8 cellular contexts compared by ENCODE assay signal in genomic region chr16:21505751-21506520, GRCh38.
A peak's percentile ranks its signal among the peaks of the same experiment; 100 is the strongest.
DNase-seq lines count a peak whose midpoint lies in the region; ATAC-seq and TF ChIP-seq lines count a peak whose summit lies in the region.
"Not testable (repeated sequence)": the region's sequence is repeated elsewhere in the genome, so short reads cannot be mapped to it uniquely, and the experiment has no call there.

No MANE protein-coding gene starts in this region.

- H3K4me3 Mint-ChIP-seq in HFFc6, WTC11: not testable (repeated sequence)
- peak overlapping the region; percentile 77 for H3K4me3 Mint-ChIP-seq in activated T-cell treated with anti-CD3 and anti-CD28 coated beads, Interleukin-2, amount 50 U/mL, for 4 hours

- WGBS in adrenal gland, 4 donors: 74 to 76% (median 75%) methylated on average over 6 of the region's 6 CpGs

- H3K27me3 Mint-ChIP-seq in HFFc6 (ENCODE audit: insufficient read depth); WTC11 (ENCODE audit: low read depth); activated T-cell treated with anti-CD3 and anti-CD28 coated beads, Interleukin-2, amount 50 U/mL, for 4 hours (ENCODE audit: low read depth): not testable (repeated sequence)

- CTCF ChIA-PET in WTC11 (lab: Charles Lee): not testable (repeated sequence)

- not testable (repeated sequence) for ATAC-seq in WTC11; activated T-cell treated with anti-CD3 and anti-CD28 coated beads, Interleukin-2, amount 50 U/mL, for 4 hours

- H3K9me3 ChIP-seq in adrenal gland (replicated peaks in 1 of 3); right atrium auricular region; skeletal muscle tissue (ENCODE audit: control insufficient read depth in 3 of 3, low read length in 3 of 3): not testable (repeated sequence)

- H3K27me3 ChIP-seq in adrenal gland; right atrium auricular region; skeletal muscle tissue (ENCODE audit: control insufficient read depth in 3 of 3, insufficient read depth in 3 of 3, low read length in 3 of 3): not testable (repeated sequence)

- H3K27ac Mint-ChIP-seq in HFFc6: peak overlapping the region; percentile 43; the same call in 1 of the 2 replicates
- 0 out of 2 replicates have a peak overlapping the region, but pooled peaks have one; percentile 49 for H3K27ac Mint-ChIP-seq in WTC11

- not testable (repeated sequence) for H3K9me3 Mint-ChIP-seq in HFFc6; WTC11; activated T-cell treated with anti-CD3 and anti-CD28 coated beads, Interleukin-2, amount 50 U/mL, for 4 hours

- H3K4me1 Mint-ChIP-seq in HFFc6 (ENCODE audit: low read depth) (peaks cover 54% of the 10 kb centered on the region), WTC11 (peaks cover 19% of the 10 kb centered on the region)
- peaks cover 55% of the 10 kb centered on the region for H3K4me1 Mint-ChIP-seq in activated T-cell treated with anti-CD3 and anti-CD28 coated beads, Interleukin-2, amount 50 U/mL, for 4 hours (ENCODE audit: low read depth)

- not testable (repeated sequence) for H3K4me3 ChIP-seq in adrenal gland; right atrium auricular region; skeletal muscle tissue (ENCODE audit: low read length in 3 of 3)

- H3K36me3 ChIP-seq in adrenal gland (replicated peaks in 1 of 2); right atrium auricular region; skeletal muscle tissue (ENCODE audit: control insufficient read depth in 3 of 3, insufficient read depth in 3 of 3, low read length in 3 of 3): not testable (repeated sequence)

- H3K27ac ChIP-seq in adrenal gland, right atrium auricular region: not testable (repeated sequence)
- peak overlapping the region; percentile 12 for H3K27ac ChIP-seq in skeletal muscle tissue (ENCODE audit: low read depth, low read length)

- intact Hi-C loops in adrenal gland (cut with DNase I): loop anchor here in 1 of 2 donors (10.0 kb wide), 1 partner anchor 59 kb away; no protein-coding TSS in a partner anchor

- peaks cover 35% of the 10 kb centered on the region for H3K36me3 Mint-ChIP-seq in HFFc6 (ENCODE audit: low read depth)
- not testable (repeated sequence) for H3K36me3 Mint-ChIP-seq in WTC11
- peaks cover 13% of the 10 kb centered on the region for H3K36me3 Mint-ChIP-seq in activated T-cell treated with anti-CD3 and anti-CD28 coated beads, Interleukin-2, amount 50 U/mL, for 4 hours (ENCODE audit: insufficient read depth)

- H3K4me1 ChIP-seq in adrenal gland (replicated peaks in 1 of 2) (peaks cover 12 to 30% of the 10 kb centered on the region in 2 donors), right atrium auricular region (peaks cover 0 to 43% of the 10 kb centered on the region in 2 donors), skeletal muscle tissue (ENCODE audit: control insufficient read depth in 3 of 3, insufficient read depth in 3 of 3, low read length in 3 of 3) (peaks cover 42 to 61% (median 48%) of the 10 kb centered on the region in 3 donors)

- not testable (repeated sequence) for H3K9ac ChIP-seq in skeletal muscle tissue (ENCODE audit: low read depth in 1 of 3, low read length in 3 of 3)

- not testable (repeated sequence) for TF ChIP-seq CTCF in HFFc6 (IDR thresholded peaks at IDR 0.05); WTC11 (IDR thresholded peaks at IDR 0.05); adrenal gland (IDR thresholded peaks at IDR 0.05); right atrium auricular region (IDR thresholded peaks at IDR 0.05)

- TF ChIP-seq POLR2A in adrenal gland (IDR thresholded peaks at IDR 0.05): not testable (repeated sequence)

- not testable (repeated sequence) for DNase-seq in HFFc6; WTC11 (ENCODE audit: low spot score); activated T-cell treated with anti-CD3 and anti-CD28 coated beads, Interleukin-2, amount 50 U/mL, for 4 hours
- DNase-seq in adrenal gland (peak in 5 of 7 donors; percentile 0 to 47 (median 10)), right atrium auricular region (ENCODE audit: low spot score) (peak; percentile 44), myocyte (ENCODE audit: low read depth) (peak; percentile 15), ureter (ENCODE audit: low spot score) (peak; percentile 33)

- POLR2A ChIA-PET in WTC11 (lab: Charles Lee): not testable (repeated sequence)
